Comparison of ENCODE assay signal across 17 cellular contexts in the genomic region with DNA sequence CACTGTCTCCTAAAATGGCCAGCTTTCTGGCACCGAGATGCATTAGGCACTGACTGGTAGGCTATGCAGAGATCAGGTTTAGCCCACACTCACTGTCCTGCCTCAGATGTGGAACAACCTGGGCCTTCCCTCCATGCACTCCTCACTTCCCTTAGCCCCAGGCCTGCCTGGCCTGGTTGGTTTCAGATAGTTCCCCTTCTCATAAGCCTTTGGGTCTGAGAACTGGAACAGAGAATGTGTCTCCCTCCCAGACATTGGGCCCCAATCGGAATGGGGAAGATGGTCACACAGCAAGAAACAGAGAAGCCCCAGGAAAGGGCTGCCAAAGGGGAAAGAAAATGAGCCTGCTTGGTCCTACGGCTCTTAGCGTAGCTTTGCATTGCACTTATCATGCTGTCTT.
A peak's percentile ranks its signal among the peaks of the same experiment; 100 is the strongest.
DNase-seq lines count a peak whose midpoint lies in the region; ATAC-seq and TF ChIP-seq lines count a peak whose summit lies in the region.
"Had no signal": no experiment of that assay in that cellular context is flagged by ENCODE, and none has a peak within 500 bp of the region (broad histone marks: within the 10 kb centered on the region; RNA-seq: fewer than 3 reads in every experiment).

No MANE protein-coding gene starts in this region.

- H3K27me3 ChIP-seq in endodermal cell (ENCODE audit: control insufficient read depth, insufficient read depth, low read length, poor library complexity, severe bottlenecking), result no peaks in the 10 kb centered on the region
- H3K27me3 ChIP-seq in neuronal stem cell (ENCODE audit: control insufficient read depth in 3 of 3, insufficient read depth in 3 of 3, low read depth in 1 of 3, low read length in 3 of 3), result no peaks in the 10 kb centered on the region
- H3K27me3 ChIP-seq: BLaER1 treated with 17β-estradiol and CSF1 and Interleukin-3, amounts not matched to agents 10 nM and 100 nM had no signal

- no peak overlapping the region for H3K4me3 ChIP-seq in endodermal cell (ENCODE audit: low read length)
- no peak overlapping the region for H3K4me3 ChIP-seq in neuronal stem cell (ENCODE audit: low read length in 2 of 2)
- H3K4me3 ChIP-seq: A549; BLaER1 treated with 17β-estradiol and CSF1 and Interleukin-3, amounts not matched to agents 10 nM and 100 nM; GM12878 had no signal

- no peak overlapping the region for H2AK5ac ChIP-seq in neuronal stem cell (ENCODE audit: low read depth, low read length)

- H3K9ac ChIP-seq in endodermal cell (ENCODE audit: extremely low read depth, low read length, poor library complexity, severe bottlenecking), result no peak overlapping the region
- no peak overlapping the region for H3K9ac ChIP-seq in neuronal stem cell (ENCODE audit: low read depth, low read length, poor library complexity)
- H3K9ac ChIP-seq: BLaER1 treated with 17β-estradiol and CSF1 and Interleukin-3, amounts not matched to agents 10 nM and 100 nM had no signal

- no peak overlapping the region for H2BK15ac ChIP-seq in neuronal stem cell (ENCODE audit: low read length)

- no peaks in the 10 kb centered on the region for H3K4me1 ChIP-seq in endodermal cell (ENCODE audit: control insufficient read depth, insufficient read depth, low read length)
- H3K4me1 ChIP-seq in neuronal stem cell (ENCODE audit: control insufficient read depth in 2 of 2, insufficient read depth in 1 of 2, low read depth in 1 of 2, low read length in 2 of 2), result no peaks in the 10 kb centered on the region
- H3K4me1 ChIP-seq: A549; BLaER1 treated with 17β-estradiol and CSF1 and Interleukin-3, amounts not matched to agents 10 nM and 100 nM had no signal

- no peak overlapping the region for H2BK12ac ChIP-seq in neuronal stem cell (ENCODE audit: low read length)

- no peaks in the 10 kb centered on the region for H3K9me3 Mint-ChIP-seq in endodermal cell

- H4K91ac ChIP-seq in neuronal stem cell (ENCODE audit: low read depth, low read length, poor library complexity), result no peak overlapping the region

- no peaks in the 10 kb centered on the region for H3K79me1 ChIP-seq in neuronal stem cell (ENCODE audit: low read depth, low read length)

- H3K14ac ChIP-seq in neuronal stem cell (ENCODE audit: low read length), result no peak overlapping the region

- no peak overlapping the region for H3K4me3 Mint-ChIP-seq in endodermal cell
- H3K4me3 Mint-ChIP-seq: B cell; CD8-positive, alpha-beta T cell; H9 had no signal

- no peaks in the 10 kb centered on the region for H3K4me1 Mint-ChIP-seq in endodermal cell
- H3K4me1 Mint-ChIP-seq: B cell had no signal

- DNase-seq in Right ventricle myocardium inferior (ENCODE audit: missing footprints) (peak; percentile 50), cardiac septum (ENCODE audit: low spot score) (no peak), endodermal cell (peak; percentile 13), neuronal stem cell (ENCODE audit: low spot score) (no peak), KG1 (lab: John Stamatoyannopoulos, UW) (no peak), GDM1 (lab: John Stamatoyannopoulos, UW) (no peak), NCI-H2107 (lab: John Stamatoyannopoulos, UW) (no peak)
- DNase-seq: Calu3; CD8-positive, alpha-beta T cell; DMS79 treated with DMSO at 0.1 percent for 48 hours; GOT3; H9 had no signal

- H3K9me3 ChIP-seq in endodermal cell (ENCODE audit: control insufficient read depth, low read length) (peaks cover 13% of the 10 kb centered on the region), neuronal stem cell (replicated peaks in 1 of 2; ENCODE audit: control insufficient read depth in 2 of 2, insufficient read depth in 1 of 2, low read depth in 1 of 2, low read length in 2 of 2) (no peaks in the 10 kb centered on the region)
- H3K9me3 ChIP-seq: A549 had no signal

- H3K27me3 Mint-ChIP-seq in endodermal cell (ENCODE audit: insufficient read depth), result no peaks in the 10 kb centered on the region
- H3K27me3 Mint-ChIP-seq: B cell had no signal

- no peak for ATAC-seq in Right ventricle myocardium inferior
- ATAC-seq: A549; CD8-positive, alpha-beta T cell; GM12878 had no signal

- TF ChIP-seq CTCF in endodermal cell (conservative IDR thresholded peaks at IDR 0.05), result no peak

- H3K4me2 ChIP-seq in neuronal stem cell (ENCODE audit: insufficient read depth, low read length, poor library complexity, severe bottlenecking), result no peak overlapping the region
- H3K4me2 ChIP-seq: A549; BLaER1 treated with 17β-estradiol and CSF1 and Interleukin-3, amounts not matched to agents 10 nM and 100 nM had no signal

- no peak overlapping the region for H2BK120ac ChIP-seq in neuronal stem cell (ENCODE audit: low read depth, low read length)

- H3K36me3 ChIP-seq in endodermal cell (ENCODE audit: control insufficient read depth, insufficient read depth, low read length), result no peaks in the 10 kb centered on the region
- no peaks in the 10 kb centered on the region for H3K36me3 ChIP-seq in neuronal stem cell (replicated peaks in 1 of 2; ENCODE audit: control insufficient read depth in 2 of 2, insufficient read depth in 2 of 2, low read length in 2 of 2)
- H3K36me3 ChIP-seq: BLaER1 treated with 17β-estradiol and CSF1 and Interleukin-3, amounts not matched to agents 10 nM and 100 nM had no signal

- H2AFZ ChIP-seq in neuronal stem cell (ENCODE audit: low read length), result no peak overlapping the region

- H3K27ac Mint-ChIP-seq in endodermal cell, result no peak overlapping the region
- H3K27ac Mint-ChIP-seq: B cell; CD8-positive, alpha-beta T cell; H9 had no signal

- H2BK5ac ChIP-seq in neuronal stem cell (ENCODE audit: low read length), result no peak overlapping the region

- no peak overlapping the region for H4K8ac ChIP-seq in neuronal stem cell (ENCODE audit: low read depth, low read length)

- no peak overlapping the region for H3K27ac ChIP-seq in endodermal cell (ENCODE audit: low read depth, low read length)
- H3K27ac ChIP-seq in neuronal stem cell (replicated peaks; ENCODE audit: low read length), result no peak overlapping the region
- H3K27ac ChIP-seq: 22Rv1; A549; BLaER1 treated with 17β-estradiol and CSF1 and Interleukin-3, amounts not matched to agents 10 nM and 100 nM had no signal

- H3K4ac ChIP-seq in neuronal stem cell (ENCODE audit: low read length), result no peak overlapping the region

- H3K23ac ChIP-seq in neuronal stem cell (ENCODE audit: low read depth, low read length, poor library complexity), result no peak overlapping the region

- 90 to 100% methylated on average over 2 to 4 of the region's 4 CpGs for WGBS in endodermal cell (ENCODE audit: insufficient coverage in 1 of 2, insufficient read length in 1 of 2), 2 experiments
- no CpG with 5 or more reads among the region's 4 CpGs for WGBS in neuronal stem cell (ENCODE audit: extremely low coverage in 2 of 2, insufficient read length in 2 of 2, insufficient replicate concordance in 1 of 2), 2 donors

- no peaks in the 10 kb centered on the region for H3K36me3 Mint-ChIP-seq in endodermal cell (ENCODE audit: low read depth)
- H3K36me3 Mint-ChIP-seq: CD8-positive, alpha-beta T cell had no signal

- intact Hi-C loops in Right ventricle myocardium inferior (cut with DNase I) (no loop called here), cardiac septum (cut with DNase I) (no loop called here)

- H3K18ac ChIP-seq in neuronal stem cell (ENCODE audit: low read length), result peak overlapping the region; percentile 24

Comparison
In these comparisons a context has a peak if more than half of its experiments do, and no peak if none do; other contexts are left out.
1. DNase-seq: peak in Right ventricle myocardium inferior (single experiment) and endodermal cell (single experiment); none in cardiac septum (single experiment), neuronal stem cell (single experiment), KG1 (single experiment), GDM1 (single experiment) and NCI-H2107 (single experiment).